Comparison of ENCODE assay signal across 8 cellular contexts in the genomic region with DNA sequence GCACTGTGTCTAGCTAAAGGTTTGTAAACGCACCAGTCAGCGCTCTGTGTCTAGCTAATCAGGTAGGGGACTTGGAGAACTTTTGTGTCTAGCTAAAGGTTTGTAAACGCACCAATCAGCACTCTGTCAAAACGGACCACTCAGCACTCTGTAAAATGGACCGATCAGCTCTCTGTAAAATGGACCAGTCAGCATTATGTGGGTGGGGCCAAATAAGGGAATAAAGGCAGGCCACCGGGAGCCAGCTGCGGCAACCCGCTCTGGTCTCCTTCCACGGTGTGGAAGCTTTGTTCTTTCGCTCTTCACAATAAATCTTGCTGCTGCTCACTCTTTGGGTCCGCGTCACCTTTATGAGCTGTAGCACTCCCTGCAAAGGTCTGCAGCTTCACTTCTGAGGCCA.
DNase-seq lines count a peak whose midpoint lies in the region; ATAC-seq, FAIRE-seq and TF ChIP-seq lines count a peak whose summit lies in the region.
"Not testable (repeated sequence)": the region's sequence is repeated elsewhere in the genome, so short reads cannot be mapped to it uniquely, and the experiment has no call there.

No MANE protein-coding gene starts in this region.

- TF ChIP-seq EP300 in K562 (IDR thresholded peaks at IDR 0.05; ENCODE audit: low read length); H1 (IDR thresholded peaks at IDR 0.05; ENCODE audit: borderline replicate concordance in 1 of 2, low read depth in 2 of 2, low read length in 2 of 2); neural cell (conservative IDR thresholded peaks at IDR 0.05; ENCODE audit: poor library complexity, severe bottlenecking): not testable (repeated sequence)

- peaks cover 15% of the 10 kb centered on the region; the same call in 2 of the 3 replicates for H3K9me3 Mint-ChIP-seq in GM23338

- not testable (repeated sequence) for H3K79me2 ChIP-seq in GM23338 (replicated peaks; ENCODE audit: insufficient read depth); K562 (ENCODE audit: control insufficient read depth, insufficient read depth, low read length); H1 (ENCODE audit: control insufficient read depth in 1 of 2, insufficient read depth in 2 of 2, low read length in 2 of 2); hepatocyte; neural cell (replicated peaks; ENCODE audit: insufficient read depth, low read length)

- not testable (repeated sequence) for H3K36me3 Mint-ChIP-seq in GM23338 (ENCODE audit: low read depth)

- not testable (repeated sequence) for H3K27ac ChIP-seq in GM23338 (ENCODE audit: low read depth); IMR-90 (ENCODE audit: insufficient read depth, low read length); K562 (ENCODE audit: extremely low read depth, low read depth, low read length); H1 (ENCODE audit: low read depth, low read length); hepatocyte; iPS-20b (ENCODE audit: low read length); neural cell (ENCODE audit: low read length); thoracic aorta

- peaks cover 49% of the 10 kb centered on the region for H3K27me3 ChIP-seq in GM23338 (ENCODE audit: insufficient read depth)
- H3K27me3 ChIP-seq in IMR-90 (ENCODE audit: control insufficient read depth, insufficient read depth, low read length); thoracic aorta (replicated peaks; ENCODE audit: insufficient read depth): not testable (repeated sequence)
- peaks cover 6 to 14% of the 10 kb centered on the region in 2 experiments; a peak in 3 of 5 replicates for H3K27me3 ChIP-seq in K562 (ENCODE audit: control insufficient read depth in 2 of 2, insufficient read depth in 2 of 2, low read length in 2 of 2)
- peaks cover 3 to 18% (median 10%) of the 10 kb centered on the region in 4 experiments; a peak in 6 of 7 replicates for H3K27me3 ChIP-seq in H1 (replicated peaks in 1 of 4; ENCODE audit: control insufficient read depth in 3 of 4, extremely low read depth in 1 of 4, insufficient read depth in 3 of 4, low read length in 3 of 4)
- peaks cover 68% of the 10 kb centered on the region for H3K27me3 ChIP-seq in hepatocyte
- peaks cover 63% of the 10 kb centered on the region for H3K27me3 ChIP-seq in iPS-20b (ENCODE audit: insufficient read depth, low read length)
- H3K27me3 ChIP-seq in neural cell (ENCODE audit: insufficient read depth, low read depth, low read length) = peaks cover 34% of the 10 kb centered on the region

- H3K23me2 ChIP-seq in H1 (ENCODE audit: low read depth, low read length) = not testable (repeated sequence)

- ATAC-seq in GM23338 = peak; percentile 40
- ATAC-seq in IMR-90 (ENCODE audit: low read depth); K562; thoracic aorta (ENCODE audit: insufficient number of reproducible peaks, low FRiP score, low read depth): not testable (repeated sequence)

- intact Hi-C loops in IMR-90 (cut with micrococcal nuclease); K562 (cut with micrococcal nuclease): not testable (repeated sequence)

- not testable (repeated sequence) for H2BK12ac ChIP-seq in H1 (ENCODE audit: low read depth, low read length)

- not testable (repeated sequence) for H2AK5ac ChIP-seq in IMR-90 (ENCODE audit: low read depth, low read length); H1 (ENCODE audit: low read depth, low read length)

- not testable (repeated sequence) for H2BK15ac ChIP-seq in IMR-90 (ENCODE audit: low read depth, low read length); H1 (ENCODE audit: low read length)

- not testable (repeated sequence) for H3K9me1 ChIP-seq in IMR-90 (ENCODE audit: insufficient read depth, low read length); K562 (ENCODE audit: control insufficient read depth, insufficient read depth, low read length)

- not testable (repeated sequence) for H3K4ac ChIP-seq in IMR-90 (ENCODE audit: low read depth, low read length); H1 (replicated peaks; ENCODE audit: insufficient read length, low read depth, low read length)

- H3K4me1 Mint-ChIP-seq in GM23338 = peaks cover 12% of the 10 kb centered on the region

- H3K18ac ChIP-seq in IMR-90 (ENCODE audit: low read depth, low read length) = not testable (repeated sequence)
- peak overlapping the region; percentile 19; the same call in 1 of the 2 replicates for H3K18ac ChIP-seq in H1 (ENCODE audit: extremely low read depth, low read length)

- not testable (repeated sequence) for H2BK120ac ChIP-seq in IMR-90 (ENCODE audit: low read depth, low read length); H1 (replicated peaks; ENCODE audit: low read depth, low read length)

- not testable (repeated sequence) for H4K91ac ChIP-seq in IMR-90 (ENCODE audit: insufficient read depth, low read depth, low read length); H1 (replicated peaks; ENCODE audit: insufficient read length, low read length)

- H2AFZ ChIP-seq in GM23338 = peak overlapping the region; percentile 99
- not testable (repeated sequence) for H2AFZ ChIP-seq in IMR-90 (replicated peaks; ENCODE audit: low read length, poor library complexity); K562 (ENCODE audit: low read depth, low read length); hepatocyte; neural cell (ENCODE audit: low read depth, low read length)
- H2AFZ ChIP-seq in H1 (ENCODE audit: low read length) = peak overlapping the region; percentile 97

- H2AK9ac ChIP-seq in IMR-90 (replicated peaks; ENCODE audit: low read depth, low read length, poor library complexity) = not testable (repeated sequence)

- not testable (repeated sequence) for H2BK5ac ChIP-seq in IMR-90 (ENCODE audit: low read depth, low read length, poor library complexity, severe bottlenecking); H1 (ENCODE audit: low read depth, low read length)

- H3K23ac ChIP-seq in IMR-90 (ENCODE audit: low read depth, low read length); H1 (ENCODE audit: insufficient read length): not testable (repeated sequence)

- peak overlapping the region; percentile 96 for H3K4me2 ChIP-seq in GM23338
- not testable (repeated sequence) for H3K4me2 ChIP-seq in IMR-90 (ENCODE audit: low read depth, low read length); K562 (ENCODE audit: insufficient read depth, low read length); neural cell (ENCODE audit: low read length)
- H3K4me2 ChIP-seq in H1 (ENCODE audit: insufficient read depth in 1 of 2, low read depth in 2 of 2, low read length in 2 of 2) = peak overlapping the region; percentile 56 to 65
- peak overlapping the region; percentile 91 for H3K4me2 ChIP-seq in hepatocyte

- DNase-seq in GM23338 (ENCODE audit: low spot score) = peak; percentile 39
- DNase-seq in IMR-90; K562 (ENCODE audit: extremely low read depth in 1 of 4, low spot score in 3 of 4); H1 (ENCODE audit: low read depth in 1 of 2, low spot score in 2 of 2); hepatocyte (ENCODE audit: low spot score); thoracic aorta (ENCODE audit: low spot score): not testable (repeated sequence)

- TF ChIP-seq RAD21 in IMR-90 (IDR thresholded peaks at IDR 0.05; ENCODE audit: low read length); K562 (CRISPR knock-in tag; conservative IDR thresholded peaks at IDR 0.05 in 1 of 2, IDR thresholded peaks at IDR 0.05 in 1 of 2); H1 (IDR thresholded peaks at IDR 0.05 in 1 of 2, conservative IDR thresholded peaks at IDR 0.05 in 1 of 2; ENCODE audit: low read depth in 2 of 2, low read length in 2 of 2); neural cell (conservative IDR thresholded peaks at IDR 0.05): not testable (repeated sequence)

- POLR2A ChIA-PET in IMR-90 (lab: Charles Lee; ENCODE audit: unreplicated experiment) = not testable (repeated sequence)
- POLR2A ChIA-PET in K562 (lab: Yijun Ruan, JAX) = interaction anchor here (0.7 kb wide), 1 partner anchor 735 kb away, joined by 5 read pairs; no protein-coding TSS in a partner anchor
- POLR2A ChIA-PET in H1 (lab: Charles Lee; ENCODE audit: partially characterized antibody) = interaction anchor here (0.8 to 1.2 kb wide), 4 partner anchors 11 to 103 kb away, joined by 3 to 5 read pairs (median 4); no protein-coding TSS in a partner anchor

- 60% methylated on average over 2 of the region's 12 CpGs; no CpG with 5 or more reads in 1 of the 2 experiments for WGBS in IMR-90 (ENCODE audit: extremely low coverage in 2 of 2, insufficient read length in 1 of 2), 2 experiments
- WGBS in K562 (ENCODE audit: insufficient coverage, low coverage, missing lambda C conversion rate) = 3% methylated on average over 12 of the region's 12 CpGs
- 53% methylated on average over 12 of the region's 12 CpGs; no CpG with 5 or more reads in 1 of the 2 experiments for WGBS in H1 (ENCODE audit: extremely low coverage in 1 of 2, insufficient coverage in 1 of 2, insufficient read length in 1 of 2, insufficient replicate concordance in 2 of 2, low coverage in 1 of 2, low lambda C conversion rate in 2 of 2, missing lambda C conversion rate in 1 of 2), 2 experiments
- WGBS in hepatocyte (ENCODE audit: low lambda C conversion rate, missing lambda C conversion rate) = 51% methylated on average over 12 of the region's 12 CpGs

- not testable (repeated sequence) for TF ChIP-seq CTCF in GM23338 (conservative IDR thresholded peaks at IDR 0.05; ENCODE audit: low read depth in 2 of 2); IMR-90 (conservative IDR thresholded peaks at IDR 0.05; ENCODE audit: low read depth, low read length); K562 (IDR thresholded peaks at IDR 0.05 in 2 of 3, conservative IDR thresholded peaks at IDR 0.05 in 1 of 3; ENCODE audit: insufficient read depth in 2 of 3, low read depth in 1 of 3, low read length in 3 of 3); H1 (IDR thresholded peaks at IDR 0.05; ENCODE audit: control extremely low read depth in 1 of 3, insufficient read depth in 1 of 3, low read depth in 1 of 3, low read length in 3 of 3); hepatocyte (IDR thresholded peaks at IDR 0.05; ENCODE audit: poor library complexity); neural cell (IDR thresholded peaks at IDR 0.05; ENCODE audit: poor library complexity, severe bottlenecking); thoracic aorta (IDR thresholded peaks at IDR 0.05)

- H3K36me3 ChIP-seq in GM23338 (ENCODE audit: insufficient read depth); IMR-90 (ENCODE audit: control insufficient read depth, insufficient read depth, low read length); K562 (ENCODE audit: control insufficient read depth, insufficient read depth, low read length); H1 (ENCODE audit: control insufficient read depth in 2 of 4, insufficient read depth in 4 of 4, low read length in 3 of 4); hepatocyte (replicated peaks; ENCODE audit: insufficient read depth, low read depth); iPS-20b (ENCODE audit: insufficient read depth, low read depth, low read length); neural cell (ENCODE audit: insufficient read depth, low read length); thoracic aorta: not testable (repeated sequence)

- not testable (repeated sequence) for FAIRE-seq in K562 (lab: Jason Lieb, UNC); H1 (lab: Jason Lieb, UNC)

- in situ Hi-C loops in IMR-90 (cut with MboI; ENCODE audit: low sequenced_read_pairs); K562 (cut with MboI): not testable (repeated sequence)

- not testable (repeated sequence) for BruUV-seq in IMR-90 (replicated peaks; lab: Mats Ljungman, UMichigan); K562 (replicated peaks; lab: Mats Ljungman, UMichigan)

- not testable (repeated sequence) for H3F3A ChIP-seq in GM23338 (replicated peaks; ENCODE audit: low read depth); neural cell (ENCODE audit: insufficient read depth, low read length, poor library complexity, severe bottlenecking)

- H3K4me3 Mint-ChIP-seq in GM23338 = peak overlapping the region; percentile 80

- H3K9me2 ChIP-seq in GM23338 (ENCODE audit: insufficient read depth); hepatocyte (replicated peaks; ENCODE audit: insufficient read depth); neural cell (ENCODE audit: insufficient read depth, low read length): not testable (repeated sequence)

- dilution Hi-C loops in IMR-90 (cut with HindIII; ENCODE audit: low sequenced_read_pairs, unreplicated experiment) = not testable (repeated sequence)

- H3K4me1 ChIP-seq in GM23338 (ENCODE audit: insufficient read depth) = peaks cover 17% of the 10 kb centered on the region
- not testable (repeated sequence) for H3K4me1 ChIP-seq in IMR-90 (ENCODE audit: control insufficient read depth, insufficient read depth, low read length); K562 (replicated peaks in 1 of 2; ENCODE audit: control insufficient read depth in 2 of 2, insufficient read depth in 2 of 2, low read length in 2 of 2); H1 (replicated peaks in 1 of 4; ENCODE audit: control insufficient read depth in 3 of 4, insufficient read depth in 4 of 4, low read length in 3 of 4); hepatocyte (ENCODE audit: insufficient read depth); iPS-20b (ENCODE audit: insufficient read depth, low read length); thoracic aorta (ENCODE audit: control insufficient read depth in 1 of 2, low read depth in 2 of 2)

- H3K27me3 Mint-ChIP-seq in GM23338 (ENCODE audit: insufficient read depth, low read depth, poor library complexity) = peaks cover 40% of the 10 kb centered on the region

- not testable (repeated sequence) for H2BK20ac ChIP-seq in IMR-90 (ENCODE audit: low read depth, low read length); H1 (ENCODE audit: low read length)

- CTCF ChIA-PET in IMR-90 (lab: Yijun Ruan, JAX) = interaction anchor here (0.7 kb wide), 1 partner anchor 22 kb away, joined by 3 read pairs; no protein-coding TSS in a partner anchor
- CTCF ChIA-PET in K562 (lab: Yijun Ruan, JAX; ENCODE audit: low intra/inter-chr PET ratio) = not testable (repeated sequence)
- CTCF ChIA-PET in H1 (lab: Charles Lee; ENCODE audit: partially characterized antibody) = interaction anchor here (1.0 to 2.5 kb wide), 4 partner anchors 8 to 21 kb away, joined by 3 to 16 read pairs (median 6); no protein-coding TSS in a partner anchor

- H3K4me3 ChIP-seq in GM23338 = peak overlapping the region; percentile 76
- H3K4me3 ChIP-seq in IMR-90 (ENCODE audit: insufficient read depth, low read depth, low read length); K562; hepatocyte: not testable (repeated sequence)
- peak overlapping the region; percentile 39 to 72 (median 64) for H3K4me3 ChIP-seq in H1 (ENCODE audit: extremely low read depth in 1 of 4, insufficient read depth in 2 of 4, low read depth in 3 of 4, low read length in 4 of 4)
- H3K4me3 ChIP-seq in iPS-20b (ENCODE audit: low read length) = peak overlapping the region; percentile 69
- peak overlapping the region; percentile 64 for H3K4me3 ChIP-seq in neural cell (ENCODE audit: low read length)
- H3K4me3 ChIP-seq in thoracic aorta = peak overlapping the region; percentile 49

- H3K9me3 ChIP-seq in IMR-90 (ENCODE audit: control insufficient read depth, insufficient read depth, low read length); K562 (replicated peaks; ENCODE audit: control insufficient read depth, insufficient read depth, low read depth, low read length); H1 (ENCODE audit: insufficient read depth in 2 of 2, low read depth in 1 of 2, low read length in 1 of 2); hepatocyte (ENCODE audit: low read depth); iPS-20b (ENCODE audit: insufficient read depth, low read depth, low read length); neural cell (ENCODE audit: low read length); thoracic aorta: not testable (repeated sequence)

- H4K5ac ChIP-seq in IMR-90 (ENCODE audit: low read depth, low read length); H1 (ENCODE audit: insufficient read length, low read depth, low read length): not testable (repeated sequence)

- H3K56ac ChIP-seq in IMR-90 (ENCODE audit: extremely low read depth, insufficient read depth, low read length); H1 (replicated peaks; ENCODE audit: insufficient read length, low read depth, low read length): not testable (repeated sequence)

- H3K27ac Mint-ChIP-seq in GM23338 = not testable (repeated sequence)

- not testable (repeated sequence) for H3K79me1 ChIP-seq in IMR-90 (ENCODE audit: low read depth in 1 of 2, low read length in 2 of 2); H1 (ENCODE audit: low read depth, low read length)

- not testable (repeated sequence) for H4K8ac ChIP-seq in IMR-90 (ENCODE audit: low read depth in 2 of 2, low read length in 2 of 2); H1 (ENCODE audit: extremely low read depth, insufficient read depth, low read length)

- not testable (repeated sequence) for H3K14ac ChIP-seq in IMR-90 (replicated peaks; ENCODE audit: low read depth, low read length); H1 (ENCODE audit: insufficient read length)

- TF ChIP-seq POLR2A in IMR-90 (IDR thresholded peaks at IDR 0.05; ENCODE audit: low read depth, low read length); K562 (conservative IDR thresholded peaks at IDR 0.05); H1 (IDR thresholded peaks at IDR 0.05; ENCODE audit: control extremely low read depth in 1 of 2, low read depth in 2 of 2, low read length in 2 of 2): not testable (repeated sequence)

- H4K20me1 ChIP-seq in GM23338 (replicated peaks; ENCODE audit: insufficient read depth); IMR-90 (ENCODE audit: insufficient read depth, low read length); K562 (replicated peaks; ENCODE audit: control insufficient read depth, insufficient read depth, low read length); H1 (replicated peaks in 1 of 2; ENCODE audit: control insufficient read depth in 1 of 2, insufficient read depth in 2 of 2, low read length in 2 of 2); hepatocyte (ENCODE audit: insufficient read depth, poor library complexity, severe bottlenecking); neural cell (ENCODE audit: insufficient read depth): not testable (repeated sequence)

- not testable (repeated sequence) for H3K9ac ChIP-seq in IMR-90 (ENCODE audit: low read depth, low read length); K562 (ENCODE audit: insufficient read depth in 1 of 2, low read depth in 2 of 2, low read length in 2 of 2); H1 (replicated peaks in 1 of 4; ENCODE audit: extremely low read depth in 1 of 4, low read depth in 3 of 4, low read length in 3 of 4); iPS-20b (ENCODE audit: low read depth, low read length); neural cell (ENCODE audit: low read length)
